Comparison of ENCODE assay signal across 1 cellular context in genomic region chr13:98200211-98200878, GRCh38.
TF ChIP-seq lines count a peak whose summit lies in the region.

No MANE protein-coding gene starts in this region.

TF ChIP-seq in IMR-90, 13 proteins besides CTCF, POLR2A, EP300 and RAD21:
- no peak for TF ChIP-seq MAZ (IDR thresholded peaks at IDR 0.05; ENCODE audit: borderline replicate concordance, low read depth, low read length)
- no peak for TF ChIP-seq USF2 (IDR thresholded peaks at IDR 0.05; ENCODE audit: low read depth, low read length)
- TF ChIP-seq RCOR1 (IDR thresholded peaks at IDR 0.05; ENCODE audit: insufficient replicate concordance, low read length), result no peak
- TF ChIP-seq MAFK (IDR thresholded peaks at IDR 0.05; ENCODE audit: low read depth, low read length), result no peak
- TF ChIP-seq ELK1 (IDR thresholded peaks at IDR 0.05; ENCODE audit: borderline replicate concordance, low read depth, low read length), result no peak
- TF ChIP-seq CHD1 (IDR thresholded peaks at IDR 0.05; ENCODE audit: low read depth, low read length), result no peak
- TF ChIP-seq FOS (IDR thresholded peaks at IDR 0.05; ENCODE audit: low read depth, low read length), result no peak
- no peak for TF ChIP-seq CEBPB (IDR thresholded peaks at IDR 0.05; ENCODE audit: low read depth, low read length)
- no peak for TF ChIP-seq MXI1 (IDR thresholded peaks at IDR 0.05; ENCODE audit: borderline replicate concordance, low read depth, low read length)
- TF ChIP-seq SMC3 (IDR thresholded peaks at IDR 0.05; ENCODE audit: low read depth, low read length), result no peak
- TF ChIP-seq NFE2L2 (IDR thresholded peaks at IDR 0.05; ENCODE audit: low read depth, low read length), result no peak
- no peak for TF ChIP-seq BHLHE40 (IDR thresholded peaks at IDR 0.05; ENCODE audit: low read depth, low read length)
- TF ChIP-seq RFX5 (IDR thresholded peaks at IDR 0.05; ENCODE audit: low read depth, low read length), result no peak
